Comparison of ENCODE assay signal across 8 cellular contexts in the genomic region with DNA sequence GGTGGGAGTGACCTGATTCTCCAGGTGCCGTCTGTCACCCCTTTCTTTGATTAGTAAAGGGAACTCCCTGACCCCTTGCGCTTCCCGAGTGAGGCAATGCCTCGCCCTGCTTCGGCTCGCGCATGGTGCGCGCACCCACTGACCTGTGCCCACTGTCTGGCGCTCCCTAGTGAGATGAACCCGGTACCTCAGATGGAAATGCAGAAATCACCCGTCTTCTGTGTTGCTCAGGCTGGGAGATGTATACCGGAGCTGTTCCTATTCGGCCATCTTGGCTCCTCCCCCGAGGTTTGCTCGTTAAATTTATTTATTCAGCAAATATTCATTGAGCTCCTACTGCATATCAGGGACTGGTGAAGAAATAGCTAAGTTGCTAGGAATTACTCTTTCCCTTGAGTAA.
DNase-seq lines count a peak whose midpoint lies in the region; TF ChIP-seq lines count a peak whose summit lies in the region.
"Not testable (repeated sequence)": the region's sequence is repeated elsewhere in the genome, so short reads cannot be mapped to it uniquely, and the experiment has no call there.

No MANE protein-coding gene starts in this region.

- H3K36me3 Mint-ChIP-seq in progenitor cell of endocrine pancreas (ENCODE audit: insufficient read depth) = not testable (repeated sequence)

- H3K36me3 ChIP-seq in HUES6 (ENCODE audit: control insufficient read depth, insufficient read depth, low read length); colonic mucosa: not testable (repeated sequence)

- peak overlapping the region; percentile 90 for H3K27ac Mint-ChIP-seq in progenitor cell of endocrine pancreas

- not testable (repeated sequence) for H3K27ac ChIP-seq in HUES6 (ENCODE audit: low read depth, low read length); colonic mucosa

- DNase-seq in DMS53 (lab: John Stamatoyannopoulos, UW) = peak; percentile 73
- DNase-seq in NCI-H187 (lab: John Stamatoyannopoulos, UW) = peak; percentile 4 to 22
- peak; percentile 36 for DNase-seq in NCI-H460 (ENCODE audit: extremely low read depth, low read depth)
- peak; percentile 58 to 63 for DNase-seq in SHP77 (lab: John Stamatoyannopoulos, UW)
- not testable (repeated sequence) for DNase-seq in colonic mucosa; progenitor cell of endocrine pancreas (ENCODE audit: low spot score, unreplicated experiment)

- H3K9me3 ChIP-seq in HUES6 (ENCODE audit: control insufficient read depth, insufficient read depth, low read depth, low read length); colonic mucosa; iPS-18c (ENCODE audit: control insufficient read depth, insufficient read depth, low read length): not testable (repeated sequence)

- not testable (repeated sequence) for TF ChIP-seq CTCF in colonic mucosa (IDR thresholded peaks at IDR 0.05); progenitor cell of endocrine pancreas (IDR thresholded peaks at IDR 0.05; ENCODE audit: unreplicated experiment)

- H3K27me3 ChIP-seq in HUES6 (ENCODE audit: control insufficient read depth, insufficient read depth, low read length); colonic mucosa: not testable (repeated sequence)

- not testable (repeated sequence) for H3K27me3 Mint-ChIP-seq in progenitor cell of endocrine pancreas

- not testable (repeated sequence) for H3K4me1 ChIP-seq in HUES6 (ENCODE audit: control insufficient read depth, insufficient read depth, low read length); colonic mucosa

- H3K4me1 Mint-ChIP-seq in progenitor cell of endocrine pancreas (ENCODE audit: low read depth) = not testable (repeated sequence)

- peak overlapping the region; percentile 58 for H3K9ac ChIP-seq in HUES6 (ENCODE audit: low read length)
- not testable (repeated sequence) for H3K9ac ChIP-seq in colonic mucosa (ENCODE audit: low read depth in 2 of 2, low read length in 2 of 2)

- not testable (repeated sequence) for H3K9me3 Mint-ChIP-seq in progenitor cell of endocrine pancreas (ENCODE audit: low read depth)

- peak overlapping the region; percentile 75 for H3K4me3 Mint-ChIP-seq in progenitor cell of endocrine pancreas (ENCODE audit: low read depth)

- intact Hi-C loops in colonic mucosa (cut with DNase I) = not testable (repeated sequence)

- peak overlapping the region; percentile 57 for H3K4me3 ChIP-seq in HUES6 (ENCODE audit: low read depth, low read length)
- peak overlapping the region; percentile 13 for H3K4me3 ChIP-seq in colonic mucosa
- H3K4me3 ChIP-seq in iPS-18c (ENCODE audit: insufficient read depth, low read depth, low read length) = peak overlapping the region; percentile 16; the same call in 1 of the 2 replicates
